ENCODE assay signal across 17 cellular contexts in the genomic region with DNA sequence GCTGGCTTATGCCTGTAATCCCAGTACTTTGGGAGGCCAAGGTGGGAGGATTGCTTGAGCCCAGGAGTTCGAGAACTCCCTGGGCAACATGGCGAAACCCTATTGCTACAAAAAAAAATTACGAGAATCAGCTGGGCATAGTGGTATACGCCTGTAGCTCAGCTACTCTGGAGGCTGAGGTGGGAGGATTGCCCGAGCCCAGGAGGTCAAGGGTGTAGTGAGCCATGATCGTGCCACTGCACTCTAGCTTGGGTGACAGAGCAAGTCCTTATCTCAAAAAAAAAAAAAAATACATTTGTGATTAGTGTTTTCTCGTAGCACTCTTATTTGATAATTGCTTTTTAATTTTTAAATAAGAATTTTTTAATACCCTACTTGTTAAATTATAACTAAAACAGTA. TPM values are rescaled to one million over a fixed set of nuclear protein-coding genes. Genes with fewer than 3 reads are reported as not detected.
A peak's percentile ranks its signal among the peaks of the same experiment; 100 is the strongest.
DNase-seq lines count a peak whose midpoint lies in the region; ATAC-seq and TF ChIP-seq lines count a peak whose summit lies in the region.
"Had no signal": no experiment of that assay in that cellular context is flagged by ENCODE, and none has a peak within 500 bp of the region (broad histone marks: within the 10 kb centered on the region; RNA-seq: fewer than 3 reads in every experiment).

No MANE protein-coding gene starts in this region.

- no peaks in the 10 kb centered on the region for H3K27me3 Mint-ChIP-seq in osteocyte (ENCODE audit: unreplicated experiment)
- H3K27me3 Mint-ChIP-seq in type B pancreatic cell = no peaks in the 10 kb centered on the region
- H3K27me3 Mint-ChIP-seq: activated CD4-positive, alpha-beta T cell treated with anti-CD3 and anti-CD28 coated beads, Interleukin-2, amount 10 ng/mL, durations not matched to agents 24 days and 14 days had no signal

- peak overlapping the region; percentile 71 for H3K9ac ChIP-seq in adipocyte (ENCODE audit: low read length)

- peak overlapping the region in 11 of 12 donors; percentile 18 to 84 (median 51) for H3K27ac ChIP-seq in heart left ventricle

- ATAC-seq in heart left ventricle (no peak), HG03159 (IDR thresholded peaks at IDR 0.05; ENCODE audit: unreplicated experiment) (no peak)

- WGBS in heart left ventricle, 4 donors = 76 to 81% (median 78%) methylated on average over 7 of the region's 7 CpGs

- DNase-seq in heart left ventricle (no peak), cardiac septum (ENCODE audit: low spot score) (no peak), adipocyte (ENCODE audit: low read depth) (no peak), osteocyte (ENCODE audit: extremely low spot score, unreplicated experiment) (no peak), type B pancreatic cell (ENCODE audit: extremely low spot score, unreplicated experiment) (no peak), NCI-H2227 treated with DMSO at 0.1 percent for 48 hours (lab: John Stamatoyannopoulos, UW) (no peak)
- no peak for DNase-seq in activated CD4-positive, CD25-positive, alpha-beta regulatory T cell (lab: John Stamatoyannopoulos, UW)
- DNase-seq: activated CD4-positive, alpha-beta T cell treated with anti-CD3 and anti-CD28 coated beads, Interleukin-2, amount 10 ng/mL, durations not matched to agents 24 days and 14 days; activated CD8-positive, alpha-beta memory T cell treated with anti-CD3 and anti-CD28 coated beads, Interleukin-2, amount 50 U/mL, for 4 hours; activated naive CD4-positive, alpha-beta T cell; cortex of kidney; left colon; NCI-H226; Peyer's patch had no signal

- no peak for TF ChIP-seq CTCF in heart left ventricle (IDR thresholded peaks at IDR 0.05)
- TF ChIP-seq CTCF in osteocyte (IDR thresholded peaks at IDR 0.05) = no peak
- TF ChIP-seq CTCF in type B pancreatic cell (conservative IDR thresholded peaks at IDR 0.05) = no peak

- H3K27ac Mint-ChIP-seq in osteocyte (ENCODE audit: unreplicated experiment) = peak overlapping the region; percentile 66
- peak overlapping the region; percentile 80 for H3K27ac Mint-ChIP-seq in type B pancreatic cell
- H3K27ac Mint-ChIP-seq: activated CD4-positive, alpha-beta T cell treated with anti-CD3 and anti-CD28 coated beads, Interleukin-2, amount 10 ng/mL, durations not matched to agents 24 days and 14 days had no signal

- intact Hi-C loops in heart left ventricle (cut with DNase I) (loop anchor here in 1 of 10 donors (2.0 kb wide), 1 partner anchor 18 kb away; a partner anchor contains a TSS), cardiac septum (cut with DNase I) (no loop called here)

- H3K4me1 Mint-ChIP-seq in osteocyte (ENCODE audit: unreplicated experiment) = peaks cover 45% of the 10 kb centered on the region
- peaks cover 61% of the 10 kb centered on the region for H3K4me1 Mint-ChIP-seq in type B pancreatic cell (ENCODE audit: unreplicated experiment)

- no peak overlapping the region for H3K4me3 Mint-ChIP-seq in osteocyte (ENCODE audit: unreplicated experiment)
- no peak overlapping the region for H3K4me3 Mint-ChIP-seq in type B pancreatic cell
- H3K4me3 Mint-ChIP-seq: activated CD4-positive, alpha-beta T cell treated with anti-CD3 and anti-CD28 coated beads, Interleukin-2, amount 10 ng/mL, durations not matched to agents 24 days and 14 days had no signal

- H3K9me3 ChIP-seq in heart left ventricle (no peaks in the 10 kb centered on the region), adipocyte (ENCODE audit: control insufficient read depth, low read length) (no peaks in the 10 kb centered on the region)
- H3K9me3 ChIP-seq: gastroesophageal sphincter, Peyer's patch had no signal

- H3K27me3 ChIP-seq in heart left ventricle (no peaks in the 10 kb centered on the region), adipocyte (replicated peaks; ENCODE audit: control insufficient read depth, insufficient read depth, low read length) (no peaks in the 10 kb centered on the region)
- H3K27me3 ChIP-seq: gastroesophageal sphincter, Peyer's patch had no signal

- no peaks in the 10 kb centered on the region for H3K36me3 Mint-ChIP-seq in osteocyte (ENCODE audit: unreplicated experiment)
- peaks cover 5% of the 10 kb centered on the region for H3K36me3 Mint-ChIP-seq in type B pancreatic cell

- H3K36me3 ChIP-seq in heart left ventricle (peaks cover 0 to 9% (median 0%) of the 10 kb centered on the region in 9 donors), adipocyte (ENCODE audit: control insufficient read depth, insufficient read depth, low read length, severe bottlenecking) (peaks cover 6% of the 10 kb centered on the region)
- H3K36me3 ChIP-seq: gastroesophageal sphincter had no signal

- H3K4me1 ChIP-seq in heart left ventricle (peaks cover 0 to 79% (median 55%) of the 10 kb centered on the region in 12 donors), adipocyte (ENCODE audit: control insufficient read depth, insufficient read depth, low read length) (peaks cover 67% of the 10 kb centered on the region)

- H3K4me3 ChIP-seq in heart left ventricle (no peak overlapping the region), adipocyte (ENCODE audit: low read length) (peak overlapping the region; percentile 55)
- H3K4me3 ChIP-seq: gastroesophageal sphincter, Peyer's patch, smooth muscle cell had no signal

- H3K9me3 Mint-ChIP-seq in osteocyte (ENCODE audit: unreplicated experiment) (no peaks in the 10 kb centered on the region), type B pancreatic cell (no peaks in the 10 kb centered on the region)
- H3K9me3 Mint-ChIP-seq: activated CD4-positive, alpha-beta T cell treated with anti-CD3 and anti-CD28 coated beads, Interleukin-2, amount 10 ng/mL, durations not matched to agents 24 days and 14 days had no signal

- no peak for TF ChIP-seq POLR2A in heart left ventricle (IDR thresholded peaks at IDR 0.05)

RNA-seq across cellular contexts. Expression of a gene that starts 18.4 kb away (rescaled TPM):
- 10 to 100 TPM; 12.9 to 50.0 (median 30.0) TPM for total RNA-seq in heart left ventricle
- 10 to 100 TPM in 1 of 2 donors, 1 to 10 TPM in 1; 6.3 to 13.3 TPM for polyA plus RNA-seq in heart left ventricle
- total RNA-seq in cardiac septum = 28.0 TPM
- total RNA-seq in osteocyte = 55.9 and 62.3 TPM in 2 replicates
- 76.9 and 83.8 TPM in 2 replicates for total RNA-seq in type B pancreatic cell (ENCODE audit: low replicate concordance)

RNA-seq across cellular contexts. Expression of a gene that starts 51.0 kb away (rescaled TPM):
- 1 to 10 TPM; 4.1 to 8.7 (median 6.8) TPM for total RNA-seq in heart left ventricle
- 1 to 10 TPM; 2.6 to 3.3 TPM for polyA plus RNA-seq in heart left ventricle
- total RNA-seq in cardiac septum = 5.1 TPM
- 3.1 and 3.4 TPM in 2 replicates for total RNA-seq in osteocyte
- 3.3 and 6.8 TPM in 2 replicates for total RNA-seq in type B pancreatic cell (ENCODE audit: low replicate concordance)
